1 cellular context compared by ENCODE assay signal in the genomic region with DNA sequence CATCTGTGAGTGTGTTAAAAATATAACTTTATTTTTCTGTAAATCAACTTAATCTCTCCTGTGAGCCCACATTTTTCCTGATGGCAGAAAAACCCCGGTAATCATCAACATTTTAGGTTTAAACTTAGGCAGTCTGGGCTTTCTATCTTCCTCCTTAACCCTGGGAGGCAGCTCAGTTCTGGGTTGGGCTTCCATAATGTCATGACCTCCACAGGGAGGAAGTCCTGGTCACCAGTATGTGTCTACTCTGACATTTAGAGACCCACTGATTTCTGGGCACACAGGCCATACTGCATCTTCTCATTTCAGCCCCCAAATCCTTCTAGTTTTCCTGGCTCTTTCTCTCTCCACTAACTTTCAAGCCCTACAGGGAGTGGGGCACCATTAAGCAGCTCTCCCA.
TF ChIP-seq lines count a peak whose summit lies in the region.

No MANE protein-coding gene starts in this region.

TF ChIP-seq in HepG2, 621 proteins besides CTCF, POLR2A, EP300 and RAD21 (continued from another document):
- TF ChIP-seq, protein P1, sequence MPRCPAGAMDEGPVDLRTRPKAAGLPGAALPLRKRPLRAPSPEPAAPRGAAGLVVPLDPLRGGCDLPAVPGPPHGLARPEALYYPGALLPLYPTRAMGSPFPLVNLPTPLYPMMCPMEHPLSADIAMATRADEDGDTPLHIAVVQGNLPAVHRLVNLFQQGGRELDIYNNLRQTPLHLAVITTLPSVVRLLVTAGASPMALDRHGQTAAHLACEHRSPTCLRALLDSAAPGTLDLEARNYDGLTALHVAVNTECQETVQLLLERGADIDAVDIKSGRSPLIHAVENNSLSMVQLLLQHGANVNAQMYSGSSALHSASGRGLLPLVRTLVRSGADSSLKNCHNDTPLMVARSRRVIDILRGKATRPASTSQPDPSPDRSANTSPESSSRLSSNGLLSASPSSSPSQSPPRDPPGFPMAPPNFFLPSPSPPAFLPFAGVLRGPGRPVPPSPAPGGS (CRISPR knock-in tag; IDR thresholded peaks at IDR 0.05), result no peak
- TF ChIP-seq KLF6 (CRISPR knock-in tag; IDR thresholded peaks at IDR 0.05) (no peak), ZMYM4 (CRISPR knock-in tag; IDR thresholded peaks at IDR 0.05) (no peak), ZNF598 (CRISPR knock-in tag; IDR thresholded peaks at IDR 0.05; ENCODE audit: borderline replicate concordance) (no peak), ZC3H13 (CRISPR knock-in tag; IDR thresholded peaks at IDR 0.05) (no peak), ZNF772 (CRISPR knock-in tag; IDR thresholded peaks at IDR 0.05) (no peak)
